Comparison of ENCODE assay signal across 19 cellular contexts in the genomic region with DNA sequence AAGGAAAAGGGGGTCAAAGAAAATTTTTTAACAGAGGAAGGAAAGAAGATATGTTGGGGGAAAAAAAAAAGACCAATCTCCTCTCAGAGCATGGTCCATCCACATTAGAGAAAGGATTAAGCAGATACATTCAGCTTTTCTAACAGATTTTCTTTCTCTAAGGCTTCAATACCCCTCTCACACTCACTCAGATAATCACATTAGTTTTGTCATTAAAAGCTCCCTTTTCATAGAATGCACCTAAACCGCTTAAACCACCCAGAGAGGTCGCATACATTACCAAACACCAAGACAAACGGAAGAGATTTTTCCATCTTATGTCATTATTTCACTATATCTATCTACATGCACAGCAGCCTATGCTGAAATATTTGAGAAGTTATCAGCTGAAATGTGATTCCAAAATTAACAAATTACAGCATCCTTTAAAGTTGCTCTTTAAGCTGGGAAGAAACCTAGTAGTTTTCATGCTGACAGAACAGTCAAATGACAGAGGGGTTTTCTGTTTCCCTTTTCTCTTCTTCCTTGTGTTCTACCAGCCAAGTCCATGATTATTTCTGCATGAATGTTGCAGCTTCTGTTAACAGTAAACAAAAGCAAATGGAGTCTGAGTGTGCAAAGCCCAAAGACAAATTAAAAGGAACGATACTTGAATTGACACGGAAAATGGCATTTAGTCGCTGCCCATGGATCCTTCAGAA. TPM values are rescaled to one million over a fixed set of nuclear protein-coding genes. Genes with fewer than 3 reads are reported as not detected.
DNase-seq lines count a peak whose midpoint lies in the region; ATAC-seq lines count a peak whose summit lies in the region.
"Had no signal": no experiment of that assay in that cellular context is flagged by ENCODE, and none has a peak within 500 bp of the region (broad histone marks: within the 10 kb centered on the region; RNA-seq: fewer than 3 reads in every experiment).

No MANE protein-coding gene starts in this region.

- H3K4me3 ChIP-seq in HUES64 (ENCODE audit: low read length) (no peak overlapping the region), mesendoderm (ENCODE audit: low read length) (no peak overlapping the region)
- H3K4me3 ChIP-seq: transverse colon had no signal

- no peak overlapping the region for H4K5ac ChIP-seq in mesendoderm (ENCODE audit: low read length)

- no peak overlapping the region for H3K56ac ChIP-seq in mesendoderm (ENCODE audit: low read length)

- no peak overlapping the region for H3K18ac ChIP-seq in mesendoderm (ENCODE audit: low read length)

- no peak overlapping the region for H2BK120ac ChIP-seq in mesendoderm (ENCODE audit: low read depth, low read length)

- 61% methylated on average over 6 of the region's 6 CpGs for WGBS in HUES64
- WGBS in mesendoderm (ENCODE audit: extremely low coverage, insufficient coverage, low lambda C conversion rate) = no CpG with 5 or more reads among the region's 6 CpGs

- H3K36me3 ChIP-seq in HUES64 (ENCODE audit: insufficient read depth, low read length) = no peaks in the 10 kb centered on the region
- peaks cover 2% of the 10 kb centered on the region for H3K36me3 ChIP-seq in mesendoderm (ENCODE audit: control insufficient read depth, insufficient read depth, low read length)

- H3K27me3 ChIP-seq in HUES64 (ENCODE audit: insufficient read depth, low read length) = peaks cover 9% of the 10 kb centered on the region; the same call in 1 of the 2 replicates
- no peaks in the 10 kb centered on the region for H3K27me3 ChIP-seq in mesendoderm (ENCODE audit: insufficient read depth, low read length, poor library complexity)
- H3K27me3 ChIP-seq: foreskin keratinocyte, transverse colon had no signal

- peak overlapping the region; percentile 28 for H4K8ac ChIP-seq in mesendoderm (ENCODE audit: low read depth, low read length)

- H3K9me3 ChIP-seq in HUES64 (ENCODE audit: insufficient read depth, low read depth, low read length) = no peaks in the 10 kb centered on the region
- H3K9me3 ChIP-seq: transverse colon had no signal

- H3K23ac ChIP-seq in mesendoderm (ENCODE audit: low read length) = no peak overlapping the region

- H2BK15ac ChIP-seq in mesendoderm (replicated peaks; ENCODE audit: low read depth) = no peak overlapping the region

- no peak overlapping the region for H2BK5ac ChIP-seq in mesendoderm (ENCODE audit: low read length)

- H2AK5ac ChIP-seq in mesendoderm (ENCODE audit: low read length) = no peak overlapping the region

- H3K4me1 ChIP-seq in HUES64 (ENCODE audit: insufficient read depth, low read length) (peaks cover 16% of the 10 kb centered on the region), mesendoderm (ENCODE audit: control insufficient read depth, low read depth, low read length) (peaks cover 3% of the 10 kb centered on the region)
- H3K4me1 ChIP-seq: foreskin keratinocyte, transverse colon had no signal

- no peaks in the 10 kb centered on the region for H3K79me2 ChIP-seq in mesendoderm (ENCODE audit: control insufficient read depth, insufficient read depth, low read length)

- H3K27ac ChIP-seq in HUES64 (ENCODE audit: low read depth, low read length) (peak overlapping the region; percentile 43; the same call in 1 of the 2 replicates), mesendoderm (ENCODE audit: low read depth, low read length) (no peak overlapping the region), substantia nigra (ENCODE audit: low read depth, low read length, poor library complexity, severe bottlenecking) (peak overlapping the region; percentile 82)
- H3K27ac ChIP-seq: foreskin keratinocyte, transverse colon had no signal

- H3K79me1 ChIP-seq in mesendoderm (ENCODE audit: low read length) = no peaks in the 10 kb centered on the region

- H3K4me2 ChIP-seq in mesendoderm (ENCODE audit: low read length) = no peak overlapping the region

- DNase-seq in astrocyte of the hippocampus (ENCODE audit: low read depth, low spot score) (peak; percentile 26), mesendoderm (no peak), substantia nigra (lab: John Stamatoyannopoulos, UW) (peak in 1 of 49 donors; percentile 55), NCI-H748 (lab: John Stamatoyannopoulos, UW; ENCODE audit: unreplicated experiment) (no peak)
- DNase-seq: activated CD4-positive, alpha-beta memory T cell treated with anti-CD3 and anti-CD28 coated beads, Interleukin-2, amount 10 ng/mL, durations not matched to agents 7 days and 5 days; activated T-cell treated with anti-CD3 and anti-CD28 coated beads for 4 hours; CD8-positive, alpha-beta memory T cell; erythroblast; foreskin keratinocyte; NCI-H1092; NCI-H2081; NK-92 treated with Interleukin-12 subunit alpha and Interleukin-12 subunit beta, amount 100 ng/mL, for 24 hours; stimulated activated CD4-positive, alpha-beta T cell treated with anti-CD3 and anti-CD28 coated beads, Interleukin-4, amount 100 ng/mL, for 1 hour; stimulated activated naive CD4-positive, alpha-beta T cell treated with Interleukin-2 at 50 U/mL for 16 hours; transverse colon had no signal

- no peak overlapping the region for H3K4ac ChIP-seq in mesendoderm (ENCODE audit: low read depth, low read length)

- ATAC-seq in GM18520 (IDR thresholded peaks at IDR 0.05; ENCODE audit: unreplicated experiment) (no peak), GM18858 (IDR thresholded peaks at IDR 0.05; ENCODE audit: unreplicated experiment) (no peak)
- ATAC-seq: foreskin keratinocyte, HepG2 had no signal

- H3K9ac ChIP-seq in HUES64 (ENCODE audit: low read depth, low read length) = no peak overlapping the region
- no peak overlapping the region for H3K9ac ChIP-seq in mesendoderm (ENCODE audit: low read length)

RNA-seq across cellular contexts. Expression of gene PRCP, which starts 54.7 kb away (rescaled TPM):
- 42.6 TPM for polyA plus RNA-seq in HUES64 (2013, experiment 1 of 2)
- 52.2 TPM for polyA plus RNA-seq in HUES64 (2013, experiment 2 of 2)
- 33.2 TPM for polyA plus RNA-seq in mesendoderm (2013, experiment 1 of 2)
- polyA plus RNA-seq in mesendoderm (2013, experiment 2 of 2) = 33.0 TPM

RNA-seq across cellular contexts. Expression of gene DDIAS, which starts 56.0 kb away (rescaled TPM):
- 26.9 TPM for polyA plus RNA-seq in HUES64 (2013, experiment 1 of 2)
- polyA plus RNA-seq in HUES64 (2013, experiment 2 of 2) = 22.5 TPM
- 23.4 TPM for polyA plus RNA-seq in mesendoderm (2013, experiment 1 of 2)
- 22.1 TPM for polyA plus RNA-seq in mesendoderm (2013, experiment 2 of 2)
